In genomic region chr5:74672215-74672877, GRCh38 we compare ENCODE assay signal across 15 cellular contexts. TPM values are rescaled to one million over a fixed set of nuclear protein-coding genes. Genes with fewer than 3 reads are reported as not detected.
DNase-seq lines count a peak whose midpoint lies in the region; ATAC-seq and TF ChIP-seq lines count a peak whose summit lies in the region.
"Had no signal": no experiment of that assay in that cellular context is flagged by ENCODE, and none has a peak within 500 bp of the region (broad histone marks: within the 10 kb centered on the region; RNA-seq: fewer than 3 reads in every experiment).

No MANE protein-coding gene starts in this region.

- intact Hi-C loops in Right ventricle myocardium superior (cut with DNase I), result loop anchor here (10.0 kb wide), 1 partner anchor 242 kb away; no protein-coding TSS in a partner anchor
- intact Hi-C loops in ascending aorta (cut with DNase I), result loop anchor here (2.0 kb wide), 1 partner anchor 246 kb away; no protein-coding TSS in a partner anchor
- intact Hi-C loops in left cardiac atrium (cut with DNase I), result no loop called here
- intact Hi-C loops in activated CD4-positive, alpha-beta T cell treated with anti-CD3 and anti-CD28 coated beads, Interleukin-2, amount 10 ng/mL, durations not matched to agents 24 days and 14 days (cut with micrococcal nuclease), result loop anchor here (5.0 kb wide), 1 partner anchor 70 kb away; no protein-coding TSS in a partner anchor
- intact Hi-C loops in dorsolateral prefrontal cortex (cut with DNase I), result loop anchor here (1.0 to 5.0 kb wide), 3 partner anchors 95 to 247 kb away; partner anchors contain the start of genes GFM2 (in 1 of the 2) and NSA2 (in 1 of the 2)
- intact Hi-C loops in transverse colon (cut with DNase I; ENCODE audit: low total_unique reads), result no loop called here

- no peak for TF ChIP-seq POLR2A in transverse colon (IDR thresholded peaks at IDR 0.05)

- H3K36me3 Mint-ChIP-seq in activated CD4-positive, alpha-beta T cell treated with anti-CD3 and anti-CD28 coated beads, Interleukin-2, amount 10 ng/mL, durations not matched to agents 24 days and 14 days (ENCODE audit: low read depth), result no peaks in the 10 kb centered on the region
- H3K36me3 Mint-ChIP-seq: CD8-positive, alpha-beta memory T cell; IgD-negative memory B cell had no signal

- H3K36me3 ChIP-seq in right atrium auricular region, result no peaks in the 10 kb centered on the region
- H3K36me3 ChIP-seq in ascending aorta, result no peaks in the 10 kb centered on the region
- no peaks in the 10 kb centered on the region for H3K36me3 ChIP-seq in transverse colon
- H3K36me3 ChIP-seq: MG63 had no signal

- H3K9me3 ChIP-seq in right atrium auricular region (no peaks in the 10 kb centered on the region), ascending aorta (no peaks in the 10 kb centered on the region), transverse colon (no peaks in the 10 kb centered on the region)
- H3K9me3 ChIP-seq: MG63, SK-N-SH had no signal

- H3K4me1 ChIP-seq in right atrium auricular region, result peaks cover 0 to 19% of the 10 kb centered on the region in 2 donors
- peaks cover 0 to 14% of the 10 kb centered on the region in 2 donors for H3K4me1 ChIP-seq in ascending aorta
- no peaks in the 10 kb centered on the region for H3K4me1 ChIP-seq in transverse colon

- H3K27ac Mint-ChIP-seq in activated CD4-positive, alpha-beta T cell treated with anti-CD3 and anti-CD28 coated beads, Interleukin-2, amount 10 ng/mL, durations not matched to agents 24 days and 14 days, result no peak overlapping the region
- H3K27ac Mint-ChIP-seq: IgD-negative memory B cell had no signal

- ATAC-seq in Right ventricle myocardium superior (ENCODE audit: poor library complexity), result peak; percentile 86
- ATAC-seq in left cardiac atrium, result peak; percentile 50 to 80

- H3K4me3 Mint-ChIP-seq in activated CD4-positive, alpha-beta T cell treated with anti-CD3 and anti-CD28 coated beads, Interleukin-2, amount 10 ng/mL, durations not matched to agents 24 days and 14 days, result no peak overlapping the region
- H3K4me3 Mint-ChIP-seq: CD8-positive, alpha-beta memory T cell; IgD-negative memory B cell had no signal

- TF ChIP-seq CTCF in right atrium auricular region (IDR thresholded peaks at IDR 0.05), result no peak
- no peak for TF ChIP-seq CTCF in ascending aorta (IDR thresholded peaks at IDR 0.05)
- TF ChIP-seq CTCF in dorsolateral prefrontal cortex (IDR thresholded peaks at IDR 0.05 in 54 of 56, conservative IDR thresholded peaks at IDR 0.05 in 2 of 56; ENCODE audit: low read depth in 1 of 56, partially characterized antibody in 56 of 56), result no peak
- TF ChIP-seq CTCF in transverse colon (IDR thresholded peaks at IDR 0.05), result no peak

- no peak overlapping the region for H3K4me3 ChIP-seq in right atrium auricular region
- H3K4me3 ChIP-seq in ascending aorta, result no peak overlapping the region
- peak overlapping the region in 4 of 59 donors; percentile 41 to 58 (median 46) for H3K4me3 ChIP-seq in dorsolateral prefrontal cortex
- H3K4me3 ChIP-seq in transverse colon, result no peak overlapping the region
- H3K4me3 ChIP-seq: MG63 had no signal

- H3K27ac ChIP-seq in right atrium auricular region, result peak overlapping the region in 1 of 2 donors; percentile 42
- peak overlapping the region; percentile 33 to 57 for H3K27ac ChIP-seq in ascending aorta
- peak overlapping the region in 23 of 59 donors; percentile 4 to 92 (median 82) for H3K27ac ChIP-seq in dorsolateral prefrontal cortex
- no peak overlapping the region for H3K27ac ChIP-seq in transverse colon
- H3K27ac ChIP-seq: GM23248, HL-60 had no signal

- H3K27me3 Mint-ChIP-seq in activated CD4-positive, alpha-beta T cell treated with anti-CD3 and anti-CD28 coated beads, Interleukin-2, amount 10 ng/mL, durations not matched to agents 24 days and 14 days, result peaks cover 25% of the 10 kb centered on the region

- no peaks in the 10 kb centered on the region for H3K9me3 Mint-ChIP-seq in activated CD4-positive, alpha-beta T cell treated with anti-CD3 and anti-CD28 coated beads, Interleukin-2, amount 10 ng/mL, durations not matched to agents 24 days and 14 days
- H3K9me3 Mint-ChIP-seq: CD8-positive, alpha-beta memory T cell had no signal

- no peak for TF ChIP-seq EP300 in transverse colon (IDR thresholded peaks at IDR 0.05; ENCODE audit: low read depth)

- no peaks in the 10 kb centered on the region for H3K27me3 ChIP-seq in right atrium auricular region
- no peaks in the 10 kb centered on the region for H3K27me3 ChIP-seq in ascending aorta
- H3K27me3 ChIP-seq in dorsolateral prefrontal cortex, result no peaks in the 10 kb centered on the region
- H3K27me3 ChIP-seq in transverse colon, result no peaks in the 10 kb centered on the region
- H3K27me3 ChIP-seq: MG63 had no signal

- WGBS in transverse colon (ENCODE audit: low coverage in 1 of 2), 2 donors, result 52 to 60% methylated on average over 2 to 5 of the region's 5 CpGs

- in situ Hi-C loops in transverse colon (cut with MboI; ENCODE audit: low pct_ligation_motif_present in 1 of 4, low pct_unique_long_range_greater_than_20kb in 1 of 4, low sequenced_read_pairs in 3 of 4), result loop anchor here (10.0 to 25.0 kb wide), 3 partner anchors 240 to 1085 kb away; no protein-coding TSS in a partner anchor

- no peak for DNase-seq in Right ventricle myocardium superior
- no peak for DNase-seq in right atrium auricular region (ENCODE audit: low spot score)
- DNase-seq in ascending aorta (ENCODE audit: low spot score in 2 of 2), result no peak
- no peak for DNase-seq in left cardiac atrium
- DNase-seq in activated CD4-positive, alpha-beta T cell treated with anti-CD3 and anti-CD28 coated beads, Interleukin-2, amount 10 ng/mL, durations not matched to agents 24 days and 14 days, result no peak
- no peak for DNase-seq in dorsolateral prefrontal cortex
- no peak for DNase-seq in transverse colon
- DNase-seq: DND-41, NCI-H1092 had no signal

- no peaks in the 10 kb centered on the region for H3K4me1 Mint-ChIP-seq in activated CD4-positive, alpha-beta T cell treated with anti-CD3 and anti-CD28 coated beads, Interleukin-2, amount 10 ng/mL, durations not matched to agents 24 days and 14 days

RNA-seq across cellular contexts. Expression of gene HEXB, which starts 12.7 kb away (rescaled TPM):
- total RNA-seq in Right ventricle myocardium superior (83.6 TPM), right atrium auricular region (10 to 100 TPM; 52.2 to 65.8 TPM), ascending aorta (124 TPM), left cardiac atrium (10 to 100 TPM; 80.1 to 84.2 TPM), dorsolateral prefrontal cortex (10 to 100 TPM; 30.9 to 75.5 (median 53.2) TPM), transverse colon (100 to 1,000 TPM; 143 to 235 (median 168) TPM)
- total RNA-seq in activated CD4-positive, alpha-beta T cell treated with anti-CD3 and anti-CD28 coated beads, Interleukin-2, amount 10 ng/mL, durations not matched to agents 24 days and 14 days, result 60.7 and 61.2 TPM in 2 replicates

RNA-seq across cellular contexts. Expression of gene ENC1, which starts 31.8 kb away (rescaled TPM):
- total RNA-seq in Right ventricle myocardium superior, result 2.3 TPM
- total RNA-seq in right atrium auricular region, result 10 to 100 TPM in 1 of 2 donors, 1 to 10 TPM in 1; 5.0 to 18.5 TPM
- total RNA-seq in ascending aorta, result 12.9 TPM
- total RNA-seq in left cardiac atrium, result 10 to 100 TPM in 1 of 2 donors, 1 to 10 TPM in 1; 5.5 to 12.0 TPM
- 1.2 and 2.0 TPM in 2 replicates for total RNA-seq in activated CD4-positive, alpha-beta T cell treated with anti-CD3 and anti-CD28 coated beads, Interleukin-2, amount 10 ng/mL, durations not matched to agents 24 days and 14 days
- total RNA-seq in dorsolateral prefrontal cortex, result 1,000 to 10,000 TPM in 1 of 120 experiments, 100 to 1,000 TPM in 119; 140 to 1,050 (median 576) TPM
- total RNA-seq in transverse colon, result 10 to 100 TPM; 14.9 to 26.9 (median 22.0) TPM

Comparison
In these comparisons a context has a peak if more than half of its experiments do, and no peak if none do; other contexts are left out.
1. intact Hi-C loops: an anchor here in Right ventricle myocardium superior (10.0 kb wide), ascending aorta (2.0 kb wide), activated CD4-positive, alpha-beta T cell treated with anti-CD3 and anti-CD28 coated beads, Interleukin-2, amount 10 ng/mL, durations not matched to agents 24 days and 14 days (5.0 kb wide) and dorsolateral prefrontal cortex (1.0 to 5.0 kb wide); none called in left cardiac atrium and transverse colon.
2. H3K27ac ChIP-seq: peak in ascending aorta (2 of 2); none in transverse colon (0 of 4).
3. RNA of gene ENC1, which starts 31.8 kb away (total RNA-seq): 140 to 1,050 TPM in dorsolateral prefrontal cortex; 14.9 to 26.9 TPM in transverse colon, 5.0 to 18.5 TPM in right atrium auricular region, 12.9 TPM in ascending aorta (single experiment), 5.5 to 12.0 TPM in left cardiac atrium, 2.3 TPM in Right ventricle myocardium superior (single experiment) and 1.2 to 2.0 TPM in activated CD4-positive, alpha-beta T cell treated with anti-CD3 and anti-CD28 coated beads, Interleukin-2, amount 10 ng/mL, durations not matched to agents 24 days and 14 days; every median in the first group is over 4 times any median in the second.